In the genomic region with DNA sequence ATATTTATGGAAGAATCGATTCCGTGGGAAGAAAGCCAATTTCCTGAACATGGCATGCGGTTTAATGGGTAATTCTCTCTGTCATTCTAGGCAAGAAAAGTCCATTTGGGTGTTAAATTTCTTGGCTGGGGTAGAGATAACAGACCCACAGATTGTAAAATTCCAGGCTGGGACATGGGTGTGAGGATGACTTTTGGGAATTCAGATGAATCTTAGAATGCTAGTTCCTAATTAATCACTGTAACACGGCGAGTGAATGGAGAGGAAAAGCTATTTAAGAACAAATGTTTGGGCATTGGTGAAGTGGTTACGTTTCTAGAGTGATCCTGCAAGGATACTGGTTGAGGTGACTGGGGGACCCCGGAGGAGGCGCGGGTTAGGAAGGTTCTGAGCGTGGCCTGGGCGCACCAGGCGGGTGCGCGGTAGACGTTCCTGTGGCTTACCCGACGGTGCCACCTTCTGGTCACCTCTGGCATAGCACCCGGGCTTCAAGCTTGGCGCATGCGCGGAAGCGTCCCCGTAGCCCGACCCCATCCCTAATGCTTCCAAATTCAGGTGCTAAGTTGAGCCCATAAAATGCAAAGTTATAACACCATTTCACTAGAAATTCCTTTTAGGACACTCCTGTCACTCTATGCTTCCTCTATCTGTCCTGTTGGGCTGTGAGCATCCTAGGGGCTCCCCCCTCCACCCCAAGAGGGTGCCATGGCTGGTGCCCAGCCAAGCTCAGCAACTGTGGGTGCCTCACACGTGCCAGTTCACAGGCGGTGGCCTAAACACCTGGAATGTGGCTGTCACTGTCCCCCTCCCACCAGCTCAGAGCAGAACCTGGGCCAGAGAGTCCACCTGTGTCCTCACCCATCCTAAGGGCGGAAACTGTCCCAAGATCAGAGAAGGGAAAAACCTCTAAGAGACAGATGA, we compare ENCODE assay signal across 8 cellular contexts.
DNase-seq lines count a peak whose midpoint lies in the region; ATAC-seq and TF ChIP-seq lines count a peak whose summit lies in the region.

No MANE protein-coding gene starts in this region.

- DNase-seq in AG09319 (ENCODE audit: extremely low read depth, low read depth) = no peak
- DNase-seq in NCI-H460 (ENCODE audit: extremely low read depth, low read depth) = peak; percentile 66
- DNase-seq in activated CD4-positive, alpha-beta T cell treated with anti-CD3 and anti-CD28 coated beads, Interleukin-2, amount 50 U/mL, for 1 hour = peak; percentile 88
- peak; percentile 74 to 89 (median 83) for DNase-seq in dorsolateral prefrontal cortex
- DNase-seq in medulla oblongata (ENCODE audit: extremely low spot score) = peak; percentile 89
- peak; percentile 83 for DNase-seq in stimulated activated CD8-positive, alpha-beta memory T cell treated with anti-CD3 and anti-CD28 coated beads, Interleukin-15, amount 100 ng/mL, for 1 hour (ENCODE audit: low read depth)

- H3K4me3 ChIP-seq in dorsolateral prefrontal cortex = peak overlapping the region in 55 of 59 donors; percentile 1 to 61 (median 33)

- no peaks in the 10 kb centered on the region for H3K27me3 ChIP-seq in dorsolateral prefrontal cortex

- intact Hi-C loops in dorsolateral prefrontal cortex (cut with DNase I) = loop anchor here (1.0 to 10.0 kb wide), 4 partner anchors 53 to 297 kb away; partner anchors contain the start of gene PTPRE (in 2 of the 2)

- ATAC-seq in GM18519 (IDR thresholded peaks at IDR 0.05; ENCODE audit: low FRiP score, unreplicated experiment) (peak; percentile 92), HG03039 (IDR thresholded peaks at IDR 0.05; ENCODE audit: unreplicated experiment) (peak; percentile 64)

- peak overlapping the region in 3 of 59 donors; percentile 9 to 44 (median 28) for H3K27ac ChIP-seq in dorsolateral prefrontal cortex

- TF ChIP-seq CTCF in AG09319 (IDR thresholded peaks at IDR 0.05; ENCODE audit: low read depth, low read length) (peak; percentile 98), dorsolateral prefrontal cortex (IDR thresholded peaks at IDR 0.05 in 54 of 56, conservative IDR thresholded peaks at IDR 0.05 in 2 of 56; ENCODE audit: low read depth in 1 of 56, partially characterized antibody in 56 of 56) (peak; percentile 89 to 100 (median 99))
